8 cellular contexts compared by ENCODE assay signal in genomic region chr1:174021611-174022079, GRCh38. TPM values are rescaled to one million over a fixed set of nuclear protein-coding genes. Genes with fewer than 3 reads are reported as not detected.
DNase-seq lines count a peak whose midpoint lies in the region; ATAC-seq and FAIRE-seq lines count a peak whose summit lies in the region.

No MANE protein-coding gene starts in this region.

- no peaks in the 10 kb centered on the region for H3K36me3 ChIP-seq in ES-I3 (ENCODE audit: insufficient read depth, low read length)

- peaks cover 12% of the 10 kb centered on the region for H3K4me1 ChIP-seq in ES-I3 (ENCODE audit: insufficient read depth, low read length)

- peak; percentile 34 for ATAC-seq in GM21528 (IDR thresholded peaks at IDR 0.05; ENCODE audit: low FRiP score, unreplicated experiment)

- DNase-seq in HuH-7 (ENCODE audit: low spot score) (peak; percentile 34), T-helper 9 cell (peak; percentile 25), cerebellum (ENCODE audit: low spot score) (peak; percentile 37), kidney tubule cell (ENCODE audit: low spot score) (peak; percentile 54), HTR-8/SVneo (ENCODE audit: insufficient read length, low spot score) (no peak)
- peak; percentile 47 to 52 for DNase-seq in stimulated activated CD4-positive, alpha-beta T cell treated with anti-CD3 and anti-CD28 coated beads, Interleukin-2, amount 100 ng/mL, for 24 hours

- FAIRE-seq in HTR-8/SVneo (lab: Jason Lieb, UNC) = no peak

- H3K9me3 ChIP-seq in ES-I3 (ENCODE audit: control insufficient read depth, insufficient read depth, low read length) = no peaks in the 10 kb centered on the region

- peak overlapping the region; percentile 85 for H3K9ac ChIP-seq in ES-I3 (ENCODE audit: low read depth, low read length)

RNA-seq across cellular contexts. Expression of gene RC3H1, which starts 0.5 kb away (rescaled TPM):
- total RNA-seq in cerebellum = 43.3 TPM
